26 cellular contexts compared by ENCODE assay signal in genomic region chr7:68535266-68535665, GRCh38.
"Had no signal": no experiment of that assay in that cellular context is flagged by ENCODE, and none has a peak within 500 bp of the region (broad histone marks: within the 10 kb centered on the region; RNA-seq: fewer than 3 reads in every experiment).

No MANE protein-coding gene starts in this region.

- H3K27ac ChIP-seq: colonic mucosa, esophagus muscularis mucosa, foreskin keratinocyte, gastroesophageal sphincter, heart right ventricle, left lung, neural progenitor cell, ovary, right lobe of liver, suprapubic skin had no signal

- H3K4me1 Mint-ChIP-seq: mesothelial cell of epicardium; naive B cell; nephron; neural progenitor cell; stimulated activated naive B cell treated with anti-CD40 and anti-IgM and Interleukin-4, amounts not matched to agents 10 μg/mL and 1 μg/mL and 100 μg/mL, for 72 hours had no signal

- FAIRE-seq: endothelial cell of umbilical vein, small intestine had no signal

- H3K36me3 Mint-ChIP-seq: mesothelial cell of epicardium; naive B cell; neural progenitor cell; stimulated activated naive B cell treated with anti-CD40 and anti-IgM and Interleukin-4, amounts not matched to agents 10 μg/mL and 1 μg/mL and 100 μg/mL, for 72 hours; type B pancreatic cell had no signal

- H3K9ac ChIP-seq: neural progenitor cell had no signal

- H3K9me3 ChIP-seq: colonic mucosa, esophagus muscularis mucosa, gastroesophageal sphincter, heart right ventricle, ovary, right lobe of liver, suprapubic skin had no signal

- H3K9me3 Mint-ChIP-seq: neural progenitor cell, type B pancreatic cell had no signal

- ATAC-seq: foreskin keratinocyte; gastroesophageal sphincter; heart right ventricle; left cardiac atrium; left lung; mucosa of descending colon; right lobe of liver; stimulated activated naive B cell treated with anti-CD40 and anti-IgM and Interleukin-4, amounts not matched to agents 10 μg/mL and 1 μg/mL and 100 μg/mL, for 72 hours had no signal

- H3K4me3 Mint-ChIP-seq: dendritic cell treated with granulocyte-macrophage colony-stimulating factor and Interleukin-4, amounts not matched to agents 40 ng/mL and 50 ng/mL, for 4 days; mesothelial cell of epicardium; naive B cell; nephron; neural progenitor cell; stimulated activated naive B cell treated with anti-CD40 and anti-IgM and Interleukin-4, amounts not matched to agents 10 μg/mL and 1 μg/mL and 100 μg/mL, for 72 hours; stimulated activated naive CD8-positive, alpha-beta T cell treated with anti-CD3 and anti-CD28 coated beads, Interleukin-15, Interleukin-2, amounts not matched to agents 100 ng/mL and 50 ng/mL, for 24 hours; type B pancreatic cell had no signal

- H3K4me3 ChIP-seq: colonic mucosa, esophagus muscularis mucosa, gastroesophageal sphincter, heart right ventricle, left lung, mucosa of descending colon, neural progenitor cell, ovary, right lobe of liver, suprapubic skin had no signal

- DNase-seq: colonic mucosa; effector memory CD4-positive, alpha-beta T cell; foreskin keratinocyte; heart right ventricle; hippocampal formation; left cardiac atrium; left lung; mesenchymal stem cell; mucosa of descending colon; naive B cell; ovary; right lobe of liver; small intestine; stimulated activated CD4-positive, alpha-beta T cell treated with anti-CD3 and anti-CD28 coated beads, Interleukin-15, amount 100 ng/mL, for 24 hours; stimulated activated CD4-positive, alpha-beta T cell treated with anti-CD3 and anti-CD28 coated beads, Interleukin-2, amount 100 ng/mL, for 48 hours; stimulated activated naive B cell treated with anti-CD40 and anti-IgM and Interleukin-4, amounts not matched to agents 10 μg/mL and 1 μg/mL and 100 μg/mL, for 72 hours had no signal

- H2AFZ ChIP-seq: neural progenitor cell had no signal

- H3K27me3 Mint-ChIP-seq: dendritic cell treated with granulocyte-macrophage colony-stimulating factor and Interleukin-4, amounts not matched to agents 40 ng/mL and 50 ng/mL, for 4 days; naive B cell; stimulated activated naive B cell treated with anti-CD40 and anti-IgM and Interleukin-4, amounts not matched to agents 10 μg/mL and 1 μg/mL and 100 μg/mL, for 72 hours; stimulated activated naive CD8-positive, alpha-beta T cell treated with anti-CD3 and anti-CD28 coated beads, Interleukin-15, Interleukin-2, amounts not matched to agents 100 ng/mL and 50 ng/mL, for 24 hours; type B pancreatic cell had no signal

- H3K4me2 ChIP-seq: neural progenitor cell had no signal

- H3K27me3 ChIP-seq: colonic mucosa, esophagus muscularis mucosa, foreskin keratinocyte, gastroesophageal sphincter, left lung, neural progenitor cell, ovary, right lobe of liver had no signal

- H3K27ac Mint-ChIP-seq: dendritic cell treated with granulocyte-macrophage colony-stimulating factor and Interleukin-4, amounts not matched to agents 40 ng/mL and 50 ng/mL, for 4 days; mesothelial cell of epicardium; naive B cell; nephron; neural progenitor cell; stimulated activated naive B cell treated with anti-CD40 and anti-IgM and Interleukin-4, amounts not matched to agents 10 μg/mL and 1 μg/mL and 100 μg/mL, for 72 hours; stimulated activated naive CD8-positive, alpha-beta T cell treated with anti-CD3 and anti-CD28 coated beads, Interleukin-15, Interleukin-2, amounts not matched to agents 100 ng/mL and 50 ng/mL, for 24 hours; type B pancreatic cell had no signal

- H3K4me1 ChIP-seq: colonic mucosa, esophagus muscularis mucosa, foreskin keratinocyte, gastroesophageal sphincter, heart right ventricle, left lung, neural progenitor cell, right lobe of liver, suprapubic skin had no signal

- H3K36me3 ChIP-seq: colonic mucosa, esophagus muscularis mucosa, gastroesophageal sphincter, heart right ventricle, left lung, neural progenitor cell, ovary, right lobe of liver, suprapubic skin had no signal
